ENCODE assay signal across 22 cellular contexts in the genomic region with DNA sequence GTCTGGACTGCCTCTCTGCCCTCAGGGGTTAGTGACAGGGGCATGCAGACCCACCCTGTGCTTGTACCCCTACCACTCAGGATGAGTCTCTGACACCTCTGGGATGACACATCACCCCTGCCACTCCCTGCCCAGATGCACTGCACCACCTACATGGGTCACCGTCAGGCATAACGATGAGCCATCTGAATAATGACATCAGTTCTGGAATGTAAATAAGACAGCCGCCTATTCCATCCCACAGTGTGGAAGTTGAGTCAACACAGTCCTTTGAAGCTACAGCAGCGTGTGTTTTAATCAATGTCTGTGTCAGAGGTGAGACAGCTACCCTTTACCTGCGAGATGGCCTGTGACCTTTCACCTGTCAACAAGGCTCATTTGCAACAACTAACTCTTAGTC.
DNase-seq lines count a peak whose midpoint lies in the region; ATAC-seq and TF ChIP-seq lines count a peak whose summit lies in the region.
"Had no signal": no experiment of that assay in that cellular context is flagged by ENCODE, and none has a peak within 500 bp of the region (broad histone marks: within the 10 kb centered on the region; RNA-seq: fewer than 3 reads in every experiment).

No MANE protein-coding gene starts in this region.

- H3K14ac ChIP-seq in neuronal stem cell (ENCODE audit: low read length) = no peak overlapping the region

- TF ChIP-seq CTCF in Panc1 (IDR thresholded peaks at IDR 0.05) (no peak), foreskin keratinocyte (conservative IDR thresholded peaks at IDR 0.05) (no peak), suprapubic skin (IDR thresholded peaks at IDR 0.05) (no peak)

- no peak overlapping the region for H2BK15ac ChIP-seq in neuronal stem cell (ENCODE audit: low read length)

- H2BK12ac ChIP-seq in neuronal stem cell (ENCODE audit: low read length) = no peak overlapping the region

- H4K8ac ChIP-seq in neuronal stem cell (ENCODE audit: low read depth, low read length) = peak overlapping the region; percentile 44

- no CpG with 5 or more reads among the region's 5 CpGs for WGBS in neuronal stem cell (ENCODE audit: extremely low coverage in 2 of 2, insufficient read length in 2 of 2, insufficient replicate concordance in 1 of 2), 2 donors
- 57% methylated on average over 5 of the region's 5 CpGs for WGBS in suprapubic skin

- no TSS peak for BruUV-seq in Panc1 (replicated peaks; lab: Mats Ljungman, UMichigan)

- ATAC-seq in Panc1 (no peak; the same call in 1 of the 2 replicates), foreskin keratinocyte (peak; percentile 88), GM19395 (IDR thresholded peaks at IDR 0.05; ENCODE audit: unreplicated experiment) (no peak), GM21576 (IDR thresholded peaks at IDR 0.05; ENCODE audit: unreplicated experiment) (no peak)
- ATAC-seq: body of pancreas; CD8-positive, alpha-beta T cell; GM12878; naive thymus-derived CD8-positive, alpha-beta T cell; stimulated activated naive B cell treated with anti-CD40 and anti-IgM and Interleukin-4, amounts not matched to agents 10 μg/mL and 1 μg/mL and 100 μg/mL, for 72 hours had no signal

- H3K23ac ChIP-seq in neuronal stem cell (ENCODE audit: low read depth, low read length, poor library complexity) = no peak overlapping the region

- no peak overlapping the region for H3K27ac ChIP-seq in Panc1 (ENCODE audit: low read length)
- H3K27ac ChIP-seq in foreskin keratinocyte = no peak overlapping the region
- no peak overlapping the region for H3K27ac ChIP-seq in neuronal stem cell (replicated peaks; ENCODE audit: low read length)
- no peak overlapping the region for H3K27ac ChIP-seq in suprapubic skin
- H3K27ac ChIP-seq: body of pancreas, coronary artery, ovary had no signal

- CTCF ChIA-PET in Panc1 (lab: Charles Lee) = no interaction called here

- H3K4me2 ChIP-seq in neuronal stem cell (ENCODE audit: insufficient read depth, low read length, poor library complexity, severe bottlenecking) = no peak overlapping the region

- H3K4me3 ChIP-seq in Panc1 (ENCODE audit: low read depth in 2 of 2, low read length in 2 of 2) (no peak overlapping the region), neuronal stem cell (ENCODE audit: low read length in 2 of 2) (no peak overlapping the region), suprapubic skin (no peak overlapping the region)
- H3K4me3 ChIP-seq: body of pancreas, coronary artery, GM12878, ovary had no signal

- no peak overlapping the region for H3K9ac ChIP-seq in neuronal stem cell (ENCODE audit: low read depth, low read length, poor library complexity)

- no peak overlapping the region for H3K4ac ChIP-seq in neuronal stem cell (ENCODE audit: low read length)

- H4K91ac ChIP-seq in neuronal stem cell (ENCODE audit: low read depth, low read length, poor library complexity) = no peak overlapping the region

- no peak overlapping the region for H3K18ac ChIP-seq in neuronal stem cell (ENCODE audit: low read length)

- no peaks in the 10 kb centered on the region for H3K36me3 ChIP-seq in Panc1 (ENCODE audit: control insufficient read depth, insufficient read depth, low read length)
- H3K36me3 ChIP-seq in neuronal stem cell (replicated peaks in 1 of 2; ENCODE audit: control insufficient read depth in 2 of 2, insufficient read depth in 2 of 2, low read length in 2 of 2) = no peaks in the 10 kb centered on the region
- no peaks in the 10 kb centered on the region for H3K36me3 ChIP-seq in suprapubic skin
- H3K36me3 ChIP-seq: ovary had no signal

- in situ Hi-C loops in Panc1 (cut with HindIII; ENCODE audit: low pct_unique_long_range_greater_than_20kb, low sequenced_read_pairs) = no loop called here

- H3K9me3 ChIP-seq in Panc1 (ENCODE audit: control insufficient read depth, insufficient read depth, low read depth, low read length) (no peaks in the 10 kb centered on the region), neuronal stem cell (replicated peaks in 1 of 2; ENCODE audit: control insufficient read depth in 2 of 2, insufficient read depth in 1 of 2, low read depth in 1 of 2, low read length in 2 of 2) (no peaks in the 10 kb centered on the region), suprapubic skin (no peaks in the 10 kb centered on the region)
- H3K9me3 ChIP-seq: body of pancreas, ovary had no signal

- TF ChIP-seq POLR2A in suprapubic skin (IDR thresholded peaks at IDR 0.05) = no peak

- H3K27me3 ChIP-seq in Panc1 (ENCODE audit: control insufficient read depth, insufficient read depth, low read length) (no peaks in the 10 kb centered on the region), foreskin keratinocyte (no peaks in the 10 kb centered on the region), neuronal stem cell (ENCODE audit: control insufficient read depth in 3 of 3, insufficient read depth in 3 of 3, low read depth in 1 of 3, low read length in 3 of 3) (no peaks in the 10 kb centered on the region), suprapubic skin (peaks cover 2% of the 10 kb centered on the region)
- H3K27me3 ChIP-seq: body of pancreas, ovary had no signal

- no peak overlapping the region for H2AK5ac ChIP-seq in neuronal stem cell (ENCODE audit: low read depth, low read length)

- no peaks in the 10 kb centered on the region for H3K79me1 ChIP-seq in neuronal stem cell (ENCODE audit: low read depth, low read length)

- no peak overlapping the region for H2BK5ac ChIP-seq in neuronal stem cell (ENCODE audit: low read length)

- no peak overlapping the region for H2BK120ac ChIP-seq in neuronal stem cell (ENCODE audit: low read depth, low read length)

- H3K4me1 ChIP-seq in Panc1 (ENCODE audit: control insufficient read depth, insufficient read depth, low read length) (no peaks in the 10 kb centered on the region), foreskin keratinocyte (no peaks in the 10 kb centered on the region), neuronal stem cell (ENCODE audit: control insufficient read depth in 2 of 2, insufficient read depth in 1 of 2, low read depth in 1 of 2, low read length in 2 of 2) (peaks cover 0 to 3% of the 10 kb centered on the region in 2 donors), suprapubic skin (no peaks in the 10 kb centered on the region)
- H3K4me1 ChIP-seq: body of pancreas had no signal

- POLR2A ChIA-PET in Panc1 (lab: Charles Lee) = no interaction called here

- DNase-seq in Daoy (ENCODE audit: low read depth) (peak; percentile 71), Panc1 (ENCODE audit: low read depth, low spot score) (peak; percentile 2), foreskin keratinocyte (peak; percentile 58 to 73), neuronal stem cell (ENCODE audit: low spot score) (no peak), DMS114 treated with DMSO at 0.1 percent for 48 hours (lab: John Stamatoyannopoulos, UW; ENCODE audit: unreplicated experiment) (no peak), suprapubic skin (ENCODE audit: low spot score in 2 of 2) (no peak)
- DNase-seq: activated CD4-positive, alpha-beta T cell treated with anti-CD3 and anti-CD28 coated beads, Interleukin-2, amount 10 ng/mL, durations not matched to agents 24 days and 14 days; activated CD8-positive, alpha-beta memory T cell treated with anti-CD3 and anti-CD28 coated beads, Interleukin-2, amount 50 U/mL, for 4 hours; activated naive CD8-positive, alpha-beta T cell treated with anti-CD3 and anti-CD28 coated beads, Interleukin-2, amount 10 ng/mL, durations not matched to agents 7 days and 5 days; body of pancreas; CD8-positive, alpha-beta T cell; DMS53; naive thymus-derived CD8-positive, alpha-beta T cell; NCI-H1092 treated with DMSO at 0.1 percent for 48 hours; ovary; SHP77 treated with DMSO at 0.1 percent for 48 hours; stimulated activated CD4-positive, alpha-beta T cell treated with anti-CD3 and anti-CD28 coated beads, Interleukin-2, amount 100 ng/mL, for 24 hours; stimulated activated naive B cell treated with anti-CD40 and anti-IgM and Interleukin-4, amounts not matched to agents 10 μg/mL and 1 μg/mL and 100 μg/mL, for 72 hours had no signal

- intact Hi-C loops in Panc1 (cut with micrococcal nuclease; ENCODE audit: unreplicated experiment) = no loop called here

- no peak for TF ChIP-seq EP300 in suprapubic skin (IDR thresholded peaks at IDR 0.05)

- H2AFZ ChIP-seq in neuronal stem cell (ENCODE audit: low read length) = no peak overlapping the region

Comparison
In these comparisons a context has a peak if more than half of its experiments do, and no peak if none do; other contexts are left out.
1. DNase-seq: peak in Daoy (single experiment), Panc1 (single experiment) and foreskin keratinocyte (2 of 2); none in neuronal stem cell (single experiment), DMS114 treated with DMSO at 0.1 percent for 48 hours (single experiment) and suprapubic skin (0 of 2).